ENCODE assay signal across 19 cellular contexts in genomic region chr4:126395661-126396060, GRCh38.
DNase-seq lines count a peak whose midpoint lies in the region; ATAC-seq, FAIRE-seq and TF ChIP-seq lines count a peak whose summit lies in the region.
"Had no signal": no experiment of that assay in that cellular context is flagged by ENCODE, and none has a peak within 500 bp of the region (broad histone marks: within the 10 kb centered on the region; RNA-seq: fewer than 3 reads in every experiment).

No MANE protein-coding gene starts in this region.

- TF ChIP-seq CTCF in bronchial epithelial cell (IDR thresholded peaks at IDR 0.05; ENCODE audit: insufficient read depth, low read length, severe bottlenecking) = no peak

- H3K79me2 ChIP-seq in GM23248 (ENCODE audit: insufficient read depth) = no peaks in the 10 kb centered on the region
- H3K79me2 ChIP-seq: hepatocyte had no signal

- H4K20me1 ChIP-seq in GM23248 (ENCODE audit: insufficient read depth) = no peaks in the 10 kb centered on the region

- H3K4me2 ChIP-seq in GM23248 (ENCODE audit: unreplicated experiment) = no peak overlapping the region
- H3K4me2 ChIP-seq: hepatocyte had no signal

- intact Hi-C loops in posterior cingulate gyrus (cut with DNase I) = no loop called here

- FAIRE-seq in bronchial epithelial cell (lab: Jason Lieb, UNC) = no peak
- FAIRE-seq: urothelium cell line had no signal

- DNase-seq in GM23248 (peak; percentile 18), NCI-H510A treated with DMSO at 0.1 percent for 48 hours (lab: John Stamatoyannopoulos, UW) (peak; percentile 13), bronchial epithelial cell (ENCODE audit: low read depth) (peak; percentile 78), islet precursor cell (peak; percentile 60), posterior cingulate gyrus (no peak), germinal center (ENCODE audit: low spot score) (no peak), NCI-H69 (lab: John Stamatoyannopoulos, UW) (no peak)
- DNase-seq: activated naive CD8-positive, alpha-beta T cell treated with anti-CD3 and anti-CD28 coated beads, Interleukin-2, amount 10 ng/mL, durations not matched to agents 7 days and 5 days; cortex of kidney; endodermal cell; GDM1; immature natural killer cell; NCI-H2081 treated with DMSO at 0.1 percent for 48 hours; NCI-H446 treated with DMSO at 0.1 percent for 48 hours; Peyer's patch; sigmoid colon had no signal

- H3K9ac ChIP-seq in GM23248 = no peak overlapping the region

- no peaks in the 10 kb centered on the region for H3K4me1 ChIP-seq in GM23248 (ENCODE audit: insufficient read depth)
- H3K4me1 ChIP-seq: Peyer's patch, sigmoid colon had no signal

- H3K36me3 ChIP-seq in GM23248 (ENCODE audit: low read depth) (no peaks in the 10 kb centered on the region), bronchial epithelial cell (ENCODE audit: control insufficient read depth, insufficient read depth, low read length) (no peaks in the 10 kb centered on the region)
- H3K36me3 ChIP-seq: Peyer's patch, sigmoid colon had no signal

- no peaks in the 10 kb centered on the region for H3F3A ChIP-seq in GM23248 (ENCODE audit: insufficient read depth)

- no peak overlapping the region for H3K4me3 ChIP-seq in GM23248
- H3K4me3 ChIP-seq in bronchial epithelial cell (ENCODE audit: low read depth, low read length) = no peak overlapping the region
- H3K4me3 ChIP-seq: hepatocyte, Peyer's patch, sigmoid colon had no signal

- 80 to 94% methylated on average over 2 of the region's 2 CpGs for WGBS in GM23248 (ENCODE audit: low coverage in 1 of 2, low lambda C conversion rate in 2 of 2, missing lambda C conversion rate in 2 of 2), 2 experiments

- no peak overlapping the region for H2AFZ ChIP-seq in GM23248
- H2AFZ ChIP-seq: hepatocyte had no signal

- no peaks in the 10 kb centered on the region for H3K9me3 ChIP-seq in GM23248 (ENCODE audit: low read depth)
- H3K9me3 ChIP-seq: sigmoid colon had no signal

- ATAC-seq in HG02759 (IDR thresholded peaks at IDR 0.05; ENCODE audit: unreplicated experiment) = no peak

- H3K9me2 ChIP-seq in GM23248 (ENCODE audit: insufficient read depth) = no peaks in the 10 kb centered on the region

- H3K27ac ChIP-seq in GM23248 = no peak overlapping the region
- H3K27ac ChIP-seq: hepatocyte, Peyer's patch, sigmoid colon had no signal

- in situ Hi-C loops in GM23248 (cut with MboI) = no loop called here

- H3K27me3 ChIP-seq in GM23248 (replicated peaks; ENCODE audit: insufficient read depth) (no peaks in the 10 kb centered on the region), bronchial epithelial cell (ENCODE audit: control insufficient read depth, insufficient read depth, low read length) (no peaks in the 10 kb centered on the region)
- H3K27me3 ChIP-seq: hepatocyte, Peyer's patch, sigmoid colon had no signal

Comparison
In these comparisons a context has a peak if more than half of its experiments do, and no peak if none do; other contexts are left out.
1. DNase-seq: peak in GM23248 (single experiment), NCI-H510A treated with DMSO at 0.1 percent for 48 hours (single experiment), bronchial epithelial cell (single experiment) and islet precursor cell (single experiment); none in posterior cingulate gyrus (0 of 10), germinal center (single experiment) and NCI-H69 (single experiment).